2 cellular contexts compared by ENCODE assay signal in the genomic region with DNA sequence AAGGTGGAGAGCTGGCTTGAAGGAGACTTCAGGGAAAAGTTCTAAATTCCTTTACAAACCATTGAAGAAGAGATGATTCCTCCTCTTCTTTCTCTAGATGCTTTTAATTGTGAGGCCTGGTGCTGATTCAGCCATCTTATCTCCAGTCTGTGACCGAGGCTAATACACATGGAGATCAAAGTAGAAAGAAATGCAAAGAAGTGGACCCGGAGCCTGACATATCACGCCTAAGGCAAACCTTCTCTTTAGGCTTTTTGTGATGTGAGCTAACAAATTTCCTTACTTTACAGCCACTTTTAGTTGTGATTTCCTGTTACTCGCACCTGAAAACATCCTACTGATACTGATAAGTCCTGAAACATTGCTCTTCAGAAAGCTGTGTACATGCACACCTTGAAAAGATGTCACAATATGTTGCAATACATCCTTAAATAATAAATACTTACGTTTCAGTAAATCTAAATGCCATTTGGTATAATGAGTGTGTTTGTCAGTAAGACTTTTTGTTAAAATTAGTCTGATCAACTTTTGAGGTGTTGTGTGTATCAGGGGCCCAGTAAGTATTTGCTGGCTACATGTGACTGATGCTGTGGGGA.
A peak's percentile ranks its signal among the peaks of the same experiment; 100 is the strongest.
TF ChIP-seq lines count a peak whose summit lies in the region.

No MANE protein-coding gene starts in this region.

TF ChIP-seq in A549, 52 proteins besides CTCF, POLR2A, EP300 and RAD21:
- no peak for TF ChIP-seq EHF (CRISPR knock-in tag; IDR thresholded peaks at IDR 0.05)
- TF ChIP-seq JUN (IDR thresholded peaks at IDR 0.05) = no peak
- no peak for TF ChIP-seq RARB (CRISPR knock-in tag; IDR thresholded peaks at IDR 0.05)
- no peak for TF ChIP-seq FOSL2 (IDR thresholded peaks at IDR 0.05)
- no peak for TF ChIP-seq FOSL2 (CRISPR knock-in tag; IDR thresholded peaks at IDR 0.05)
- TF ChIP-seq HOXB5 (CRISPR knock-in tag; IDR thresholded peaks at IDR 0.05) = no peak
- TF ChIP-seq TP53 (CRISPR knock-in tag; IDR thresholded peaks at IDR 0.05) = no peak
- TF ChIP-seq FOXS1 (CRISPR knock-in tag; IDR thresholded peaks at IDR 0.05) = no peak

TF ChIP-seq in IMR-90, 13 proteins besides CTCF, POLR2A, EP300 and RAD21:
- TF ChIP-seq, protein P1, sequence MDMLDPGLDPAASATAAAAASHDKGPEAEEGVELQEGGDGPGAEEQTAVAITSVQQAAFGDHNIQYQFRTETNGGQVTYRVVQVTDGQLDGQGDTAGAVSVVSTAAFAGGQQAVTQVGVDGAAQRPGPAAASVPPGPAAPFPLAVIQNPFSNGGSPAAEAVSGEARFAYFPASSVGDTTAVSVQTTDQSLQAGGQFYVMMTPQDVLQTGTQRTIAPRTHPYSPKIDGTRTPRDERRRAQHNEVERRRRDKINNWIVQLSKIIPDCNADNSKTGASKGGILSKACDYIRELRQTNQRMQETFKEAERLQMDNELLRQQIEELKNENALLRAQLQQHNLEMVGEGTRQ (IDR thresholded peaks at IDR 0.05; ENCODE audit: low read depth, low read length) = no peak
- peak; percentile 61 for TF ChIP-seq CEBPB (IDR thresholded peaks at IDR 0.05; ENCODE audit: low read depth, low read length)
